9 cellular contexts compared by ENCODE assay signal in the genomic region with DNA sequence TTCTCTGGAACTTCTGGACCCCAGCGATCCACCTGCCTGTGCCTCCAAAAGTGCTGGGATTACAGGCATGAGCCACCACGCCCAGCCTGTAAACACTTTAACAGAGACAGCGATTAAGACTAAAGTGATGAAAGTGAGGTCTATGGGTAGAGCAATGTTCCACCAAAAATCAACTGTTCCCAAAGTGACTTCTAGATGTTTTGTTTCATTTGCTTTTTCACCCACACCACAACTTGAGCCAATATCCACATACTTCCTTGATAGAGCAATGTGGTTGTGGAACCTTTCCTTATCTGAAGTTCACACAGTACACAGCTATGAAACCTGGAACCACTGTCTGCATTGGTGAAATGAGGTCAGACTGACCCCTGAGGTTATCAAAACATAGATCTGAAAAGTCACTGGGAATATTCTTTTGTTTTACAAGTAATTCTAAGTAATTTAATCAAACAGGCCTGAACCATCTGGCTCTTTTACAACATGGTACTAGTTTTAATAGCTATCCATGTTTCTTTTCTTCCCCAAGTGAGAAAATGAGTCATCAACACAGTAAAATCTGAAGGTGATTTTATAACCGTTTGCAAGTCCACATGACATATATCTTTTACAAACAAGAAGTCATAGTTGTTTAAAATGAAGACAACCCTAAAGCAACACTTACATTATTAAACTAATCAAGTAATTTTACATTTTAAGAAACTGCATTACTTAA.
DNase-seq lines count a peak whose midpoint lies in the region; ATAC-seq and TF ChIP-seq lines count a peak whose summit lies in the region.
"Had no signal": no experiment of that assay in that cellular context is flagged by ENCODE, and none has a peak within 500 bp of the region (broad histone marks: within the 10 kb centered on the region; RNA-seq: fewer than 3 reads in every experiment).

No MANE protein-coding gene starts in this region.

- WGBS in right lobe of liver (ENCODE audit: insufficient coverage, low coverage, low lambda C conversion rate, missing lambda C conversion rate): 61% methylated on average over 4 of the region's 4 CpGs

- ATAC-seq in right lobe of liver: peak; percentile 59 to 89 (median 76)

- H3K4me3 ChIP-seq in breast epithelium: no peak overlapping the region
- no peak overlapping the region for H3K4me3 ChIP-seq in right lobe of liver

- H3K9me3 ChIP-seq in breast epithelium (no peaks in the 10 kb centered on the region), right lobe of liver (no peaks in the 10 kb centered on the region)

- H3K36me3 ChIP-seq in breast epithelium (no peaks in the 10 kb centered on the region), right lobe of liver (no peaks in the 10 kb centered on the region)

- H3K27me3 Mint-ChIP-seq in glutamatergic neuron (ENCODE audit: unreplicated experiment): no peaks in the 10 kb centered on the region

- H3K9me3 Mint-ChIP-seq in glutamatergic neuron (ENCODE audit: unreplicated experiment): no peaks in the 10 kb centered on the region

- TF ChIP-seq CTCF in 22Rv1 (IDR thresholded peaks at IDR 0.05) (no peak), breast epithelium (IDR thresholded peaks at IDR 0.05) (no peak), right lobe of liver (IDR thresholded peaks at IDR 0.05) (no peak), glutamatergic neuron (IDR thresholded peaks at IDR 0.05; ENCODE audit: partially characterized antibody, unreplicated experiment) (no peak)

- peak; percentile 17 for DNase-seq in HuH-7 (ENCODE audit: low spot score)
- no peak for DNase-seq in breast epithelium (ENCODE audit: low spot score in 2 of 2)
- DNase-seq in right lobe of liver: no peak
- DNase-seq in glutamatergic neuron: no peak
- DNase-seq in stimulated activated CD4-positive, alpha-beta T cell treated with anti-CD3 and anti-CD28 coated beads, Interleukin-1b, Interleukin-23, amount 100 ng/mL, for 48 hours: no peak
- DNase-seq in central memory CD4-positive, alpha-beta T cell: no peak
- no peak for DNase-seq in NCI-H524 treated with DMSO at 0.1 percent for 48 hours (lab: John Stamatoyannopoulos, UW)
- DNase-seq: C1 segment of cervical spinal cord had no signal

- no peak overlapping the region for H3K27ac Mint-ChIP-seq in glutamatergic neuron (ENCODE audit: unreplicated experiment)

- H3K27ac ChIP-seq in 22Rv1: peak overlapping the region; percentile 26
- peak overlapping the region; percentile 6 to 16 for H3K27ac ChIP-seq in breast epithelium
- peak overlapping the region in 2 of 3 donors; percentile 36 to 44 for H3K27ac ChIP-seq in right lobe of liver

- H3K4me1 ChIP-seq in breast epithelium (no peaks in the 10 kb centered on the region), right lobe of liver (peaks cover 0 to 15% (median 0%) of the 10 kb centered on the region in 4 donors)

- TF ChIP-seq POLR2A in breast epithelium (IDR thresholded peaks at IDR 0.05) (no peak), right lobe of liver (IDR thresholded peaks at IDR 0.05) (no peak)

- H3K36me3 Mint-ChIP-seq in glutamatergic neuron (ENCODE audit: unreplicated experiment): no peaks in the 10 kb centered on the region

- no peak overlapping the region for H3K4me3 Mint-ChIP-seq in glutamatergic neuron (ENCODE audit: unreplicated experiment)

- H3K4me1 Mint-ChIP-seq in glutamatergic neuron (ENCODE audit: low read depth, unreplicated experiment): no peaks in the 10 kb centered on the region

- intact Hi-C loops in breast epithelium (cut with DNase I; ENCODE audit: low total_unique reads): no loop called here
- intact Hi-C loops in right lobe of liver (cut with DNase I): no loop called here

- H3K27me3 ChIP-seq in breast epithelium (no peaks in the 10 kb centered on the region), right lobe of liver (no peaks in the 10 kb centered on the region)
